In the genomic region with DNA sequence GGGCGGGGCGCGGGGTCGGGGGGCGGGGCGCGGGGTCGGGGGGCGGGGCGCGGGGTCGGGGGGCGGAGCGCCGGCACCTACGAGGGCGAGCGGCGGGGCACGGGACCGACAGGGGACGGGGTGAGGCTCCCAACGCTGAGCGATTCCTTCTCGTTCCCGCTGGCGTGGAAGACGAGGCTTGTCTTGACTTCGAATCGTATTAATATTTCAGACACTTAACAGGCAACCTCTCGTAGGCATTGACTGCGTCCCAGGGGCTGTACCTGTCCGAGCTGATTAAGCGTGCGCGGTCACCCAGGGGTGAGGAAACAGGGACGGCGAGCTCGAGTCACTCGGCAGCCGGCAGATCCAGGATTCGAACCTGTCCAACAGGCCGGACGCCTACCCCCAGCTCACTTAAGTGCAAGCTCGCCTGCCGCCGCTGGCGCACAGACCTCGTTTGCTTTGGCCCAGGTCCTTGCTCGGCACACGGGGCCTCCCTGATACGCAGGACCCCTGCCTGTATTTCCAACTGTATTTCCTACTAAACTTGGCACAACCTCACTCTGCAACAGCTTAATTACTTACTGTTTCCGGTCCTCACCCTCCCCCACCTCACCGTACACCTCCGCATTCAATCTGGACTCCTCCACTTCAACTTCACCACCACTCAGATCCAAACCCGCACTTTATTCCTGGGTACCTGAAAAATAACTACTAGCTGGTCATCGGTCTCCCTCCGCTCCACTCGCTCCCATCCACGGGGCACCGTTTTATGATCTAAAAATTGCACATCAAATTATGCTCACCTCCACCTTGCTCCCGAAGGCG, we compare ENCODE assay signal across 8 cellular contexts. TPM values are rescaled to one million over a fixed set of nuclear protein-coding genes. Genes with fewer than 3 reads are reported as not detected.
DNase-seq lines count a peak whose midpoint lies in the region; ATAC-seq, FAIRE-seq and TF ChIP-seq lines count a peak whose summit lies in the region.

No MANE protein-coding gene starts in this region.

- TF ChIP-seq CTCF in left ventricle myocardium inferior (IDR thresholded peaks at IDR 0.05; ENCODE audit: borderline replicate concordance), result no peak

- H3K27me3 ChIP-seq in ACC112 (ENCODE audit: insufficient read depth, low read length) (no peaks in the 10 kb centered on the region), left ventricle myocardium inferior (ENCODE audit: low read depth) (no peaks in the 10 kb centered on the region)

- peak; percentile 28 to 80 for DNase-seq in NCI-H446 (lab: John Stamatoyannopoulos, UW)
- DNase-seq in activated naive CD8-positive, alpha-beta T cell treated with anti-CD3 and anti-CD28 coated beads, Interleukin-2, amount 10 ng/mL, durations not matched to agents 7 days and 5 days, result no peak
- DNase-seq in left ventricle myocardium inferior, result no peak
- DNase-seq in posterior cingulate gyrus, result peak in 7 of 10 donors; percentile 21 to 91 (median 41)
- DNase-seq in urothelium cell line (ENCODE audit: low spot score), result no peak

- H3K36me3 ChIP-seq in ACC112 (ENCODE audit: insufficient read depth, low read length) (peaks cover 8% of the 10 kb centered on the region), left ventricle myocardium inferior (peaks cover 7% of the 10 kb centered on the region)

- H2AFZ ChIP-seq in ACC112 (ENCODE audit: low read length, unreplicated experiment), result peak overlapping the region; percentile 34

- H3K27ac ChIP-seq in ACC112 (ENCODE audit: low read depth, low read length), result peak overlapping the region; percentile 16; the same call in 1 of the 2 replicates
- peak overlapping the region; percentile 92 for H3K27ac ChIP-seq in left ventricle myocardium inferior (replicated peaks)

- H3K79me2 ChIP-seq in ACC112 (ENCODE audit: control insufficient read depth, insufficient read depth, low read length, unreplicated experiment), result peaks cover 37% of the 10 kb centered on the region

- H3K27ac Mint-ChIP-seq in activated naive CD8-positive, alpha-beta T cell treated with anti-CD3 and anti-CD28 coated beads, Interleukin-2, amount 10 ng/mL, durations not matched to agents 7 days and 5 days, result peak overlapping the region; percentile 84

- peaks cover 24% of the 10 kb centered on the region for H3K4me1 Mint-ChIP-seq in activated naive CD8-positive, alpha-beta T cell treated with anti-CD3 and anti-CD28 coated beads, Interleukin-2, amount 10 ng/mL, durations not matched to agents 7 days and 5 days

- ATAC-seq in GM18858 (IDR thresholded peaks at IDR 0.05; ENCODE audit: unreplicated experiment) (peak; percentile 6), HG03045 (IDR thresholded peaks at IDR 0.05; ENCODE audit: unreplicated experiment) (peak; percentile 33)
- peak; percentile 15 for ATAC-seq in activated naive CD8-positive, alpha-beta T cell treated with anti-CD3 and anti-CD28 coated beads, Interleukin-2, amount 10 ng/mL, durations not matched to agents 7 days and 5 days (ENCODE audit: low read depth)

- no peak for FAIRE-seq in urothelium cell line (lab: Jason Lieb, UNC)

- H3K4me3 ChIP-seq in ACC112 (ENCODE audit: low read depth, low read length), result peak overlapping the region; percentile 87
- H3K4me3 ChIP-seq in left ventricle myocardium inferior, result peak overlapping the region; percentile 81

- POLR2A ChIA-PET in activated naive CD8-positive, alpha-beta T cell treated with anti-CD3 and anti-CD28 coated beads, Interleukin-2, amount 10 ng/mL, durations not matched to agents 7 days and 5 days (lab: Charles Lee), result interaction anchor here (1.2 kb wide), 1 partner anchor 11 kb away, joined by 3 read pairs; no protein-coding TSS in a partner anchor

- intact Hi-C loops in left ventricle myocardium inferior (cut with micrococcal nuclease), result no loop called here
- intact Hi-C loops in posterior cingulate gyrus (cut with DNase I), result loop anchor here (10.0 kb wide), 2 partner anchors 82 to 212 kb away; a partner anchor contains a TSS

- H3K36me3 Mint-ChIP-seq in activated naive CD8-positive, alpha-beta T cell treated with anti-CD3 and anti-CD28 coated beads, Interleukin-2, amount 10 ng/mL, durations not matched to agents 7 days and 5 days, result peaks cover 16% of the 10 kb centered on the region

- H3K27me3 Mint-ChIP-seq in activated naive CD8-positive, alpha-beta T cell treated with anti-CD3 and anti-CD28 coated beads, Interleukin-2, amount 10 ng/mL, durations not matched to agents 7 days and 5 days, result no peaks in the 10 kb centered on the region

- no peaks in the 10 kb centered on the region for H3K9me3 ChIP-seq in left ventricle myocardium inferior (replicated peaks)

- H3K9me3 Mint-ChIP-seq in activated naive CD8-positive, alpha-beta T cell treated with anti-CD3 and anti-CD28 coated beads, Interleukin-2, amount 10 ng/mL, durations not matched to agents 7 days and 5 days, result no peaks in the 10 kb centered on the region

- H3K4me1 ChIP-seq in ACC112 (ENCODE audit: control insufficient read depth, insufficient read depth, low read length, unreplicated experiment), result peaks cover 26% of the 10 kb centered on the region
- H3K4me1 ChIP-seq in left ventricle myocardium inferior, result peaks cover 45% of the 10 kb centered on the region

- H3K4me3 Mint-ChIP-seq in activated naive CD8-positive, alpha-beta T cell treated with anti-CD3 and anti-CD28 coated beads, Interleukin-2, amount 10 ng/mL, durations not matched to agents 7 days and 5 days, result peak overlapping the region; percentile 83

RNA-seq across cellular contexts. Expression of a gene that starts 0.7 kb away (rescaled TPM):
- 10 to 100 TPM; 34.7 to 34.9 TPM for total RNA-seq in activated naive CD8-positive, alpha-beta T cell treated with anti-CD3 and anti-CD28 coated beads, Interleukin-2, amount 10 ng/mL, durations not matched to agents 7 days and 5 days
- total RNA-seq in left ventricle myocardium inferior, result 15.6 TPM

RNA-seq across cellular contexts. Expression of a gene that starts 41.2 kb away (rescaled TPM):
- not detected for total RNA-seq in activated naive CD8-positive, alpha-beta T cell treated with anti-CD3 and anti-CD28 coated beads, Interleukin-2, amount 10 ng/mL, durations not matched to agents 7 days and 5 days
- total RNA-seq in left ventricle myocardium inferior, result not detected

RNA-seq across cellular contexts. Expression of a gene that starts 47.6 kb away (rescaled TPM):
- total RNA-seq in activated naive CD8-positive, alpha-beta T cell treated with anti-CD3 and anti-CD28 coated beads, Interleukin-2, amount 10 ng/mL, durations not matched to agents 7 days and 5 days, result under 1 TPM in 1 of 2 experiments, not detected in 1; 0.28 TPM
- total RNA-seq in left ventricle myocardium inferior, result 0.11 TPM

Comparison
In these comparisons a context has a peak if more than half of its experiments do, and no peak if none do; other contexts are left out.
1. DNase-seq: peak in NCI-H446 (2 of 2) and posterior cingulate gyrus (7 of 10); none in activated naive CD8-positive, alpha-beta T cell treated with anti-CD3 and anti-CD28 coated beads, Interleukin-2, amount 10 ng/mL, durations not matched to agents 7 days and 5 days (single experiment), left ventricle myocardium inferior (single experiment) and urothelium cell line (single experiment).
2. Peak in every context shown above with its lines, with median percentiles within 50 percentile points of each other: ATAC-seq.